Comparison of ENCODE assay signal across 18 cellular contexts in genomic region chrX:140298946-140299345, GRCh38.
"Had no signal": no experiment of that assay in that cellular context is flagged by ENCODE, and none has a peak within 500 bp of the region (broad histone marks: within the 10 kb centered on the region; RNA-seq: fewer than 3 reads in every experiment).

No MANE protein-coding gene starts in this region.

- H3K9me3 ChIP-seq: heart left ventricle, neutrophil, thyroid gland, upper lobe of left lung, uterus had no signal

- H3K36me3 Mint-ChIP-seq: naive thymus-derived CD4-positive, alpha-beta T cell had no signal

- H3K27me3 ChIP-seq: foreskin keratinocyte, heart left ventricle, neutrophil, thyroid gland, upper lobe of left lung, uterus had no signal

- H3K9me3 Mint-ChIP-seq: dendritic cell treated with granulocyte-macrophage colony-stimulating factor and Interleukin-4, amounts not matched to agents 40 ng/mL and 50 ng/mL, for 4 days; effector memory CD8-positive, alpha-beta T cell; nephron progenitor cell had no signal

- H3K27ac ChIP-seq: foreskin keratinocyte, heart left ventricle, neutrophil, thyroid gland, upper lobe of left lung, uterus had no signal

- DNase-seq: effector memory CD8-positive, alpha-beta T cell; foreskin keratinocyte; heart left ventricle; hippocampal formation; kidney glomerular epithelial cell; mammary epithelial cell; naive thymus-derived CD4-positive, alpha-beta T cell; nephron progenitor cell; right cardiac atrium; small intestine; stimulated activated CD4-positive, alpha-beta T cell treated with anti-CD3 and anti-CD28 coated beads, Interleukin-12 subunit alpha, Interleukin-12 subunit beta, amount 100 ng/mL, for 4 hours; stimulated activated naive CD4-positive, alpha-beta T cell treated with Interleukin-2 at 50 U/mL for 16 hours; thyroid gland; uterus had no signal

- H3K4me1 Mint-ChIP-seq: naive thymus-derived CD4-positive, alpha-beta T cell had no signal

- H3K4me1 ChIP-seq: foreskin keratinocyte, heart left ventricle, thyroid gland, upper lobe of left lung, uterus had no signal

- H3K4me3 Mint-ChIP-seq: dendritic cell treated with granulocyte-macrophage colony-stimulating factor and Interleukin-4, amounts not matched to agents 40 ng/mL and 50 ng/mL, for 4 days; effector memory CD8-positive, alpha-beta T cell; naive thymus-derived CD4-positive, alpha-beta T cell; nephron progenitor cell had no signal

- ATAC-seq: effector memory CD8-positive, alpha-beta T cell; foreskin keratinocyte; heart left ventricle; left lobe of liver; naive thymus-derived CD4-positive, alpha-beta T cell; right cardiac atrium had no signal

- H3K36me3 ChIP-seq: heart left ventricle, neutrophil, thyroid gland, upper lobe of left lung, uterus had no signal

- H3K27ac Mint-ChIP-seq: dendritic cell treated with granulocyte-macrophage colony-stimulating factor and Interleukin-4, amounts not matched to agents 40 ng/mL and 50 ng/mL, for 4 days; effector memory CD8-positive, alpha-beta T cell; naive thymus-derived CD4-positive, alpha-beta T cell; nephron progenitor cell had no signal

- H3K27me3 Mint-ChIP-seq: dendritic cell treated with granulocyte-macrophage colony-stimulating factor and Interleukin-4, amounts not matched to agents 40 ng/mL and 50 ng/mL, for 4 days; effector memory CD8-positive, alpha-beta T cell; naive thymus-derived CD4-positive, alpha-beta T cell had no signal

- H3K4me3 ChIP-seq: heart left ventricle, thyroid gland, upper lobe of left lung, uterus had no signal
